In the genomic region with DNA sequence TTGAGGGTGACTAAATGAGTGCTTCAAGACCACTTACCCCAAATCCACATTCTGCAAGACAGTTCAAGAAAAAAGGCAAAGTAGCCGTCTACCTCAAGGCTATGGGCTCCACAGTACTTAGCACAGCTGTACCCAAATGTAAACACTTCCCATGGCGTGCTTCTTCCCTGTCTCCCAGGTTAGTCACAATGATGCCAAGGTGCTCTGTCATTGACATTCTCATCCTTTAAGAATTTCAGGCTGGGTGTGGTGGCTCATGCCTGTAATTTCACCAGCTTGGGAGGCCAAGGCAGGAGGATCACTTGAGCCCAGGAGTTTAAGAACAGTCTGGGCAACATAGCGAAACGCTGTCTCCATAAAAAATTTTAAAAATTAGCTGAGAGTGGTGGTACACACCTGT, we compare ENCODE assay signal across 13 cellular contexts. TPM values are rescaled to one million over a fixed set of nuclear protein-coding genes. Genes with fewer than 3 reads are reported as not detected.
DNase-seq lines count a peak whose midpoint lies in the region; ATAC-seq, FAIRE-seq and TF ChIP-seq lines count a peak whose summit lies in the region.
"Had no signal": no experiment of that assay in that cellular context is flagged by ENCODE, and none has a peak within 500 bp of the region (broad histone marks: within the 10 kb centered on the region; RNA-seq: fewer than 3 reads in every experiment).

No MANE protein-coding gene starts in this region.

- TF ChIP-seq POLR2A in A549 (IDR thresholded peaks at IDR 0.05; ENCODE audit: low read length) (no peak), heart left ventricle (IDR thresholded peaks at IDR 0.05) (no peak)

- H3K9me3 ChIP-seq in A549: no peaks in the 10 kb centered on the region
- H3K9me3 ChIP-seq in heart left ventricle: no peaks in the 10 kb centered on the region
- H3K9me3 ChIP-seq: body of pancreas had no signal

- FAIRE-seq in A549 (lab: Jason Lieb, UNC): no peak
- FAIRE-seq: kidney had no signal

- H3K4me2 ChIP-seq in A549: no peak overlapping the region

- H3K4me1 ChIP-seq in A549: peaks cover 41% of the 10 kb centered on the region
- H3K4me1 ChIP-seq in heart left ventricle: peaks cover 0 to 43% (median 13%) of the 10 kb centered on the region in 12 donors

- peaks cover 0 to 17% (median 4%) of the 10 kb centered on the region in 9 donors for H3K36me3 ChIP-seq in heart left ventricle

- ATAC-seq in A549: peak; percentile 59 to 73; a peak in 5 of 6 replicates
- no peak for ATAC-seq in HG03439 (IDR thresholded peaks at IDR 0.05; ENCODE audit: unreplicated experiment)
- ATAC-seq in heart left ventricle: no peak
- ATAC-seq: body of pancreas had no signal

- POLR2A ChIA-PET in A549 (lab: Yijun Ruan, JAX): no interaction called here

- no peaks in the 10 kb centered on the region for H3K27me3 ChIP-seq in heart left ventricle
- H3K27me3 ChIP-seq: body of pancreas had no signal

- H3K27ac ChIP-seq in A549: peak overlapping the region in 1 of 2 experiments; percentile 49; a peak in 2 of 6 replicates
- H3K27ac ChIP-seq in heart left ventricle: no peak overlapping the region
- H3K27ac ChIP-seq: body of pancreas had no signal

- no peak for TF ChIP-seq CTCF in A549 (IDR thresholded peaks at IDR 0.05)
- no peak for TF ChIP-seq CTCF in heart left ventricle (IDR thresholded peaks at IDR 0.05)

- no peak overlapping the region for H3K4me3 ChIP-seq in A549
- no peak overlapping the region for H3K4me3 ChIP-seq in heart left ventricle
- H3K4me3 ChIP-seq: body of pancreas had no signal

- TF ChIP-seq RAD21 in A549 (conservative IDR thresholded peaks at IDR 0.05 in 1 of 2, IDR thresholded peaks at IDR 0.05 in 1 of 2): no peak

- CTCF ChIA-PET in A549 (lab: Yijun Ruan, JAX): interaction anchor here (0.6 to 1.5 kb wide), 3 partner anchors 18 to 106 kb away, joined by 3 to 5 read pairs (median 5); no protein-coding TSS in a partner anchor

- 55% methylated on average over 4 of the region's 4 CpGs for WGBS in A549 (ENCODE audit: missing lambda C conversion rate)
- 97 to 99% (median 98%) methylated on average over 4 of the region's 4 CpGs for WGBS in heart left ventricle, 4 donors

- intact Hi-C loops in heart left ventricle (cut with DNase I): no loop called here

- DNase-seq in A549 (ENCODE audit: low read depth in 1 of 2, low spot score in 1 of 2) (peak in 1 of 2 experiments; percentile 82), H4 (ENCODE audit: low spot score) (peak; percentile 42), SW 1271 (lab: John Stamatoyannopoulos, UW) (peak; percentile 70 to 73), glomerular visceral epithelial cell (ENCODE audit: extremely low spot score) (peak; percentile 49), NCI-H446 (lab: John Stamatoyannopoulos, UW) (no peak), GF-D8 (lab: John Stamatoyannopoulos, UW) (no peak), heart left ventricle (no peak)
- DNase-seq: activated CD4-positive, alpha-beta T cell treated with anti-CD3 and anti-CD28 coated beads, Interleukin-2, amount 50 U/mL, for 1 hour; body of pancreas; DMS79 treated with DMSO at 0.1 percent for 48 hours; effector CD8-positive, alpha-beta T cell; kidney had no signal

- no peak for TF ChIP-seq EP300 in A549 (IDR thresholded peaks at IDR 0.05)

TF ChIP-seq in A549, 52 proteins besides CTCF, POLR2A, EP300 and RAD21:
- TF ChIP-seq TP53 (CRISPR knock-in tag; IDR thresholded peaks at IDR 0.05) (no peak), FOSL2 (IDR thresholded peaks at IDR 0.05) (no peak; the same call in 1 of the 2 replicates), FOSL2 (CRISPR knock-in tag; IDR thresholded peaks at IDR 0.05) (peak; percentile 80)
- TF ChIP-seq, protein P1, sequence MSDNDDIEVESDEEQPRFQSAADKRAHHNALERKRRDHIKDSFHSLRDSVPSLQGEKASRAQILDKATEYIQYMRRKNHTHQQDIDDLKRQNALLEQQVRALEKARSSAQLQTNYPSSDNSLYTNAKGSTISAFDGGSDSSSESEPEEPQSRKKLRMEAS (IDR thresholded peaks at IDR 0.05): peak; percentile 43; the same call in 1 of the 2 replicates

RNA-seq across cellular contexts. Expression of a gene that starts 51.2 kb away (rescaled TPM):
- polyA plus RNA-seq in A549 (2011; rRNA removed) (56.3 and 56.6 TPM in 2 replicates), A549 (2017; fragmentation: RNase III; extraction: RNeasy Plus Mini Kit Qiagen cat#74134 plus additional on column Dnase treatment) (16.7 to 18.0 TPM (median 17.1 TPM) in 3 replicates), heart left ventricle (10 to 100 TPM; 12.6 to 21.6 TPM)
- polyA plus RNA-seq in A549 (2012; cell fraction: cytosol; rRNA removed): 25.3 and 29.5 TPM in 2 replicates
- polyA plus RNA-seq in A549 (2012; cell fraction: nucleus; rRNA removed): 32.0 and 86.8 TPM in 2 replicates
- polyA minus RNA-seq in A549 (2011; rRNA and poly(A)+ RNA removed): 49.1 and 56.6 TPM in 2 replicates
- total RNA-seq in H4 (2014; rRNA removed; shearing (Covaris generic)): 11.7 and 15.8 TPM in 2 replicates
- total RNA-seq in heart left ventricle: 10 to 100 TPM in 4 of 9 donors, 1 to 10 TPM in 5; 6.8 to 28.4 (median 9.3) TPM

Comparison
In these comparisons a context has a peak if more than half of its experiments do, and no peak if none do; other contexts are left out.
1. ATAC-seq: peak in A549 (2 of 2); none in HG03439 (single experiment) and heart left ventricle (0 of 4).
2. DNase-seq: peak in H4 (single experiment), SW 1271 (2 of 2) and glomerular visceral epithelial cell (single experiment); none in NCI-H446 (0 of 2), GF-D8 (single experiment) and heart left ventricle (0 of 5).